Comparison of ENCODE assay signal across 31 cellular contexts in the genomic region with DNA sequence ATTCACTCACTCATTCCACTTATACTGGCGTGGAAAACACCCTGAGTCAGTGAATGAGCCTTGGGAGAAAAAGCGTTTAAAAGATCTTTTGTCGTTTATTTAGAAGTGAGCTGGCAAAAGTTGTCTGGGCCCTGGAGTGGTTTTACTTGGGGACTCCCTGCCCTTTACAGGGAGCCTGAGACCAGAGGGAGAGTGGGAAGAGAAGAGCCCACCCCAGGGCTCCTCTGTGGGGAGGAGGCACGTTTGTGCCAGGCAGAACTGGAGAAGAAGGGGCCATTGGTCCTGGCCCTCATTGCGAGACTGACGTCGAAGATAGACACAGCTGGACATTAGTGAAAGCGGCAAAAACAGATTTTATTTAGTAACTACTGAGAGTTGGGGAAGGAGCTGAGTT. TPM values are rescaled to one million over a fixed set of nuclear protein-coding genes. Genes with fewer than 3 reads are reported as not detected.
"Had no signal": no experiment of that assay in that cellular context is flagged by ENCODE, and none has a peak within 500 bp of the region (broad histone marks: within the 10 kb centered on the region; RNA-seq: fewer than 3 reads in every experiment).

No MANE protein-coding gene starts in this region.

- H3K9me3 ChIP-seq: esophagus muscularis mucosa, gastrocnemius medialis had no signal

- H3K36me3 Mint-ChIP-seq: activated naive CD8-positive, alpha-beta T cell had no signal

- H3K4me3 Mint-ChIP-seq: activated B cell treated with CpG ODN at 0.5 μM for 24 hours; activated CD8-positive, alpha-beta T cell treated with anti-CD3 and anti-CD28 coated beads for 36 hours; activated naive CD8-positive, alpha-beta T cell; activated T-cell treated with anti-CD3 and anti-CD28 coated beads, Interleukin-2, amount 50 U/mL, for 4 hours; activated T-helper 17 cell treated with anti-CD3 and anti-CD28 coated beads, Interleukin-2, amount 50 U/mL, for 72 hours; effector memory CD8-positive, alpha-beta T cell; T-helper 17 cell; T-helper 2 cell treated with Interferon-gamma antibody and Interleukin-4, amounts not matched to agents 5 μg/mL and 100 μg/mL, for 36 hours had no signal

- H3K4me3 ChIP-seq: esophagus muscularis mucosa, gastrocnemius medialis had no signal

- DNase-seq: activated B cell treated with CpG ODN at 0.5 μM for 24 hours; activated CD4-positive, alpha-beta T cell treated with anti-CD3 and anti-CD28 coated beads for 48 hours; activated CD4-positive, alpha-beta T cell treated with anti-CD3 and anti-CD28 coated beads, Interleukin-2, amount 50 U/mL, for 1 hour; activated CD4-positive, alpha-beta T cell treated with anti-CD3 and anti-CD28 coated beads, Interleukin-2, amount 50 U/mL, for 48 hours; activated CD8-positive, alpha-beta memory T cell treated with anti-CD3 and anti-CD28 coated beads for 24 hours; activated CD8-positive, alpha-beta T cell treated with anti-CD3 and anti-CD28 coated beads for 36 hours; activated effector memory CD4-positive, alpha-beta T cell treated with Interleukin-2 at 50 U/mL for 16 hours; activated gamma-delta T cell treated with Interleukin-2 at 50 U/mL for 16 hours; activated naive CD4-positive, alpha-beta T cell treated with anti-CD3 and anti-CD28 coated beads, Interleukin-2, amount 50 U/mL, for 16 hours; activated naive CD4-positive, alpha-beta T cell treated with Interleukin-2 at 50 U/mL for 16 hours; activated T-cell treated with anti-CD3 and anti-CD28 coated beads, Interleukin-2, amount 50 U/mL, for 4 hours; amniotic stem cell; cortex of kidney; dermis blood vessel endothelial cell; effector CD4-positive, alpha-beta T cell; effector memory CD8-positive, alpha-beta T cell; erythroblast; gastrocnemius medialis; glutamatergic neuron; T-helper 1 cell; T-helper 17 cell; T1000; WERI-Rb-1 had no signal

- H3K9me3 Mint-ChIP-seq: activated B cell treated with CpG ODN at 0.5 μM for 24 hours; activated CD8-positive, alpha-beta T cell treated with anti-CD3 and anti-CD28 coated beads for 36 hours; activated T-cell treated with anti-CD3 and anti-CD28 coated beads, Interleukin-2, amount 50 U/mL, for 4 hours; activated T-helper 17 cell treated with anti-CD3 and anti-CD28 coated beads, Interleukin-2, amount 50 U/mL, for 72 hours; effector memory CD8-positive, alpha-beta T cell; T-helper 2 cell treated with Interferon-gamma antibody and Interleukin-4, amounts not matched to agents 5 μg/mL and 100 μg/mL, for 36 hours had no signal

- H3K27ac Mint-ChIP-seq: activated B cell treated with CpG ODN at 0.5 μM for 24 hours; activated CD8-positive, alpha-beta T cell treated with anti-CD3 and anti-CD28 coated beads for 36 hours; activated naive CD8-positive, alpha-beta T cell; activated T-helper 17 cell treated with anti-CD3 and anti-CD28 coated beads, Interleukin-2, amount 50 U/mL, for 72 hours; effector memory CD8-positive, alpha-beta T cell; T-helper 17 cell; T-helper 2 cell treated with Interferon-gamma antibody and Interleukin-4, amounts not matched to agents 5 μg/mL and 100 μg/mL, for 36 hours had no signal

- H3K27ac ChIP-seq: esophagus muscularis mucosa, foreskin keratinocyte, gastrocnemius medialis, WERI-Rb-1 had no signal

- H3K4me1 Mint-ChIP-seq: activated B cell treated with CpG ODN at 0.5 μM for 24 hours; activated T-helper 17 cell treated with anti-CD3 and anti-CD28 coated beads, Interleukin-2, amount 50 U/mL, for 72 hours; T-helper 17 cell had no signal

- H3K36me3 ChIP-seq: esophagus muscularis mucosa, gastrocnemius medialis, WERI-Rb-1 had no signal

- ATAC-seq: activated CD4-positive, CD25-positive, alpha-beta regulatory T cell treated with anti-CD3 and anti-CD28 coated beads, Interleukin-2, amount 50 U/mL, for 24 hours; activated CD8-positive, alpha-beta T cell treated with anti-CD3 and anti-CD28 coated beads for 36 hours; activated T-cell treated with anti-CD3 and anti-CD28 coated beads, Interleukin-2, amount 50 U/mL, for 4 hours; activated T-helper 17 cell treated with anti-CD3 and anti-CD28 coated beads, Interleukin-2, amount 50 U/mL, for 72 hours; effector memory CD8-positive, alpha-beta T cell; foreskin keratinocyte; gastrocnemius medialis; T-helper 17 cell had no signal

RNA-seq across cellular contexts. Expression of a gene that starts 25.7 kb away (rescaled TPM):
- total RNA-seq: activated B cell treated with CpG ODN at 0.5 μM for 24 hours; activated CD8-positive, alpha-beta T cell treated with anti-CD3 and anti-CD28 coated beads for 36 hours; activated T-cell treated with anti-CD3 and anti-CD28 coated beads, Interleukin-2, amount 50 U/mL, for 4 hours; activated T-helper 17 cell treated with anti-CD3 and anti-CD28 coated beads, Interleukin-2, amount 50 U/mL, for 72 hours; astrocyte; chondrocyte; foreskin keratinocyte; gastrocnemius medialis; T-helper 17 cell had no signal
